In genomic region chr6:36139431-36139830, GRCh38 we compare ENCODE assay signal across 9 cellular contexts.
DNase-seq lines count a peak whose midpoint lies in the region; ATAC-seq and TF ChIP-seq lines count a peak whose summit lies in the region.
"Had no signal": no experiment of that assay in that cellular context is flagged by ENCODE, and none has a peak within 500 bp of the region (broad histone marks: within the 10 kb centered on the region; RNA-seq: fewer than 3 reads in every experiment).

No MANE protein-coding gene starts in this region.

- peak; percentile 22 for DNase-seq in NCI-H2196 (lab: John Stamatoyannopoulos, UW; ENCODE audit: unreplicated experiment)
- DNase-seq in NCI-H2196 treated with DMSO at 0.1 percent for 48 hours (lab: John Stamatoyannopoulos, UW; ENCODE audit: unreplicated experiment), result no peak
- peak; percentile 34 to 64 for DNase-seq in NCI-H524 (lab: John Stamatoyannopoulos, UW)
- DNase-seq in choroid plexus epithelial cell (ENCODE audit: low read depth), result peak; percentile 50
- DNase-seq in retina, result peak; percentile 16
- DNase-seq in stimulated activated CD4-positive, alpha-beta T cell treated with anti-CD3 and anti-CD28 coated beads, Interleukin-2, amount 100 ng/mL, for 48 hours, result no peak
- no peak for DNase-seq in stimulated activated naive CD8-positive, alpha-beta T cell treated with anti-CD3 and anti-CD28 coated beads, Interleukin-15, Interleukin-2, amounts not matched to agents 100 U/mL and 50 U/mL, for 24 hours
- DNase-seq: HCEC 1CT had no signal

- peak; percentile 64 for TF ChIP-seq CTCF in choroid plexus epithelial cell (conservative IDR thresholded peaks at IDR 0.05; ENCODE audit: low read depth, low read length)

- no peak overlapping the region for H3K4me3 ChIP-seq in choroid plexus epithelial cell (ENCODE audit: low read depth, low read length)

- no peak for ATAC-seq in GM18861 (IDR thresholded peaks at IDR 0.05; ENCODE audit: unreplicated experiment)
- no peak for ATAC-seq in stimulated activated naive CD8-positive, alpha-beta T cell treated with anti-CD3 and anti-CD28 coated beads, Interleukin-15, Interleukin-2, amounts not matched to agents 100 U/mL and 50 U/mL, for 24 hours

Comparison
In these comparisons a context has a peak if more than half of its experiments do, and no peak if none do; other contexts are left out.
1. DNase-seq: peak in NCI-H2196 (single experiment), NCI-H524 (2 of 2), choroid plexus epithelial cell (single experiment) and retina (single experiment); none in NCI-H2196 treated with DMSO at 0.1 percent for 48 hours (single experiment), stimulated activated CD4-positive, alpha-beta T cell treated with anti-CD3 and anti-CD28 coated beads, Interleukin-2, amount 100 ng/mL, for 48 hours (0 of 2) and stimulated activated naive CD8-positive, alpha-beta T cell treated with anti-CD3 and anti-CD28 coated beads, Interleukin-15, Interleukin-2, amounts not matched to agents 100 U/mL and 50 U/mL, for 24 hours (single experiment).